ENCODE assay signal across 19 cellular contexts in the genomic region with DNA sequence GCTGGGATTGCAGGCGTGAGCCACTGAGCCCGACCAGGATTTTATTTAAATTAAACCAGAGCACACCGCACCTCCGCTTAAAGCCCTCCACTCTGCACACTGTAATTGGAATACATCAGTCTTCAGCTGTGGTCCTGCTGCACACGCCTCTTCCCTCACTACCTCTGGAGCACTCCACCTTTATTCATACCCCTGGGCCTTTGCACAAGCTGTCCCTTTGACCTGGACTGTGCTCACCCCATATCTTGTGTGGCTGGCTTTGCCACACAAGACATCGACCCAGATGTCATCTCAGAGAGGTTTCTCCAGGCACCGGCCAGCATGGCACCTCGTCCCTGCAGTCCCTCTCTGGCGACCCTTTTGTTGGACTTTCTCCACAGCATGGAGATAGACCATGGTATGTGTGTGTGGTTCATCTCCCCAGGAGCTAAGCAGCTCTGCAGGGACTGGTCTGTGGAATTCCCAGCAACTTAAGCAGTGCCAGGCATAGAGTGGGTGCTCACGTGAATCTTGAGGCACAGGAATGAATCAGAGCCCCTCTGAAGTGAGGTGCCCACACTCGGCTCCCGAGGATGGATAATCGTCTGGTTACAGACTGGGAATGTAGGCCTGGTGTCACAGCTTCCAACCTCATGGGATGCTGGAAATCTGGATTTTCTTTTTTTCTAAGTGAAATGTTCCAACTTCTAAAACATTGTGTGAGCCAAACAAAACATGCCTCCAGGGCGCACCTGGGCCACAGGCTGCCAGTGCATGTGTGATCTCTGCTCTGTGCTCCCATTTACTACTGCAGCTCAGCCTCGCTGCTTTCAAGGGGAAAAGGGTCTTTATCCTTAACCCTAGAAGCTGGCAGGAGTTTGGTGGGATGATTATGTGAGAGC.
DNase-seq lines count a peak whose midpoint lies in the region; ATAC-seq and TF ChIP-seq lines count a peak whose summit lies in the region.
"Had no signal": no experiment of that assay in that cellular context is flagged by ENCODE, and none has a peak within 500 bp of the region (broad histone marks: within the 10 kb centered on the region; RNA-seq: fewer than 3 reads in every experiment).

No MANE protein-coding gene starts in this region.

- H3K36me3 ChIP-seq in IMR-90 (ENCODE audit: control insufficient read depth, insufficient read depth, low read length) (peaks cover 1% of the 10 kb centered on the region; the same call in 1 of the 2 replicates), stomach (peaks cover 8 to 63% (median 59%) of the 10 kb centered on the region in 4 donors)

- no peak overlapping the region for H2AK9ac ChIP-seq in IMR-90 (replicated peaks; ENCODE audit: low read depth, low read length, poor library complexity)

- TF ChIP-seq EP300 in stomach (IDR thresholded peaks at IDR 0.05) = no peak

- H3K79me1 ChIP-seq in IMR-90 (ENCODE audit: low read depth in 1 of 2, low read length in 2 of 2) = no peaks in the 10 kb centered on the region

- no peak overlapping the region for H2AK5ac ChIP-seq in IMR-90 (ENCODE audit: low read depth, low read length)

- H3K4me1 ChIP-seq in IMR-90 (ENCODE audit: control insufficient read depth, insufficient read depth, low read length) (peaks cover 5% of the 10 kb centered on the region), stomach (peaks cover 8 to 34% (median 30%) of the 10 kb centered on the region in 4 donors)

- H4K5ac ChIP-seq in IMR-90 (ENCODE audit: low read depth, low read length) = 0 out of 2 replicates have a peak overlapping the region, but pooled peaks have one; percentile 24

- POLR2A ChIA-PET in IMR-90 (lab: Charles Lee; ENCODE audit: unreplicated experiment) (no interaction called here), MCF 10A (lab: Yijun Ruan, JAX) (interaction anchor here (0.6 to 1.7 kb wide), 6 partner anchors 10 to 1313 kb away, joined by 3 to 7 read pairs (median 3); no protein-coding TSS in a partner anchor)

- TF ChIP-seq CTCF in IMR-90 (conservative IDR thresholded peaks at IDR 0.05; ENCODE audit: low read depth, low read length) (no peak), MCF 10A (IDR thresholded peaks at IDR 0.05; ENCODE audit: unreplicated experiment) (no peak), mesothelial cell of epicardium (IDR thresholded peaks at IDR 0.05; ENCODE audit: unreplicated experiment) (no peak), stomach (IDR thresholded peaks at IDR 0.05) (no peak)

- 0 out of 2 replicates have a peak overlapping the region, but pooled peaks have one; percentile 19 for H4K91ac ChIP-seq in IMR-90 (ENCODE audit: insufficient read depth, low read depth, low read length)

- TF ChIP-seq RAD21 in IMR-90 (IDR thresholded peaks at IDR 0.05; ENCODE audit: low read length) = no peak

- H3K14ac ChIP-seq in IMR-90 (replicated peaks; ENCODE audit: low read depth, low read length) = peak overlapping the region; percentile 39; the same call in 1 of the 2 replicates

- H2BK15ac ChIP-seq in IMR-90 (ENCODE audit: low read depth, low read length) = 0 out of 3 replicates have a peak overlapping the region, but pooled peaks have one; percentile 9

- peaks cover 47% of the 10 kb centered on the region for H3K36me3 Mint-ChIP-seq in MCF 10A (ENCODE audit: insufficient read depth, unreplicated experiment)
- no peaks in the 10 kb centered on the region for H3K36me3 Mint-ChIP-seq in mesothelial cell of epicardium
- peaks cover 8% of the 10 kb centered on the region for H3K36me3 Mint-ChIP-seq in activated T-cell treated with anti-CD3 and anti-CD28 coated beads, Interleukin-2, amount 50 U/mL, for 4 hours (ENCODE audit: insufficient read depth)

- H3K9me3 Mint-ChIP-seq in MCF 10A (ENCODE audit: unreplicated experiment) (no peaks in the 10 kb centered on the region), mesothelial cell of epicardium (no peaks in the 10 kb centered on the region)
- H3K9me3 Mint-ChIP-seq in activated T-cell treated with anti-CD3 and anti-CD28 coated beads, Interleukin-2, amount 50 U/mL, for 4 hours = no peaks in the 10 kb centered on the region

- peak overlapping the region; percentile 16; the same call in 1 of the 2 replicates for H3K4me2 ChIP-seq in IMR-90 (ENCODE audit: low read depth, low read length)

- CTCF ChIA-PET in IMR-90 (lab: Yijun Ruan, JAX) = no interaction called here
- CTCF ChIA-PET in MCF 10A (lab: Yijun Ruan, JAX) = interaction anchor here (0.8 to 1.7 kb wide), 5 partner anchors 18 to 73 kb away, joined by 3 to 6 read pairs (median 4); no protein-coding TSS in a partner anchor

- H3K9me3 ChIP-seq in IMR-90 (ENCODE audit: control insufficient read depth, insufficient read depth, low read length) = no peaks in the 10 kb centered on the region
- no peaks in the 10 kb centered on the region for H3K9me3 ChIP-seq in stomach
- H3K9me3 ChIP-seq: left ventricle myocardium inferior had no signal

- H3K9me1 ChIP-seq in IMR-90 (ENCODE audit: insufficient read depth, low read length) = no peaks in the 10 kb centered on the region; the same call in 1 of the 2 replicates

- no peaks in the 10 kb centered on the region for H3K27me3 Mint-ChIP-seq in MCF 10A (ENCODE audit: insufficient read depth, unreplicated experiment)
- H3K27me3 Mint-ChIP-seq in mesothelial cell of epicardium (ENCODE audit: low read depth) = peaks cover 3% of the 10 kb centered on the region
- no peaks in the 10 kb centered on the region for H3K27me3 Mint-ChIP-seq in activated T-cell treated with anti-CD3 and anti-CD28 coated beads, Interleukin-2, amount 50 U/mL, for 4 hours (ENCODE audit: low read depth)
- H3K27me3 Mint-ChIP-seq: B cell had no signal

- no peak overlapping the region for H2BK120ac ChIP-seq in IMR-90 (ENCODE audit: low read depth, low read length)

- no peak overlapping the region for H4K8ac ChIP-seq in IMR-90 (ENCODE audit: low read depth in 2 of 2, low read length in 2 of 2)

- H2AFZ ChIP-seq in IMR-90 (replicated peaks; ENCODE audit: low read length, poor library complexity) = peak overlapping the region; percentile 62

- TF ChIP-seq POLR2A in IMR-90 (IDR thresholded peaks at IDR 0.05; ENCODE audit: low read depth, low read length) (no peak), stomach (IDR thresholded peaks at IDR 0.05) (no peak)

- BruUV-seq in IMR-90 (replicated peaks; lab: Mats Ljungman, UMichigan) (no TSS peak), MCF 10A (replicated peaks; lab: Mats Ljungman, UMichigan) (no TSS peak)

- no peak overlapping the region for H2BK20ac ChIP-seq in IMR-90 (ENCODE audit: low read depth, low read length)

- H3K27ac Mint-ChIP-seq in MCF 10A (ENCODE audit: low read depth, unreplicated experiment) (no peak overlapping the region), mesothelial cell of epicardium (peak overlapping the region; percentile 65)
- H3K27ac Mint-ChIP-seq: B cell had no signal

- H3K27ac ChIP-seq in IMR-90 (ENCODE audit: insufficient read depth, low read length) (no peak overlapping the region), stomach (peak overlapping the region in 3 of 5 donors; percentile 58 to 68 (median 67))
- H3K27ac ChIP-seq: epithelial cell of prostate had no signal

- 0 out of 2 replicates have a peak overlapping the region, but pooled peaks have one; percentile 7 for H3K4ac ChIP-seq in IMR-90 (ENCODE audit: low read depth, low read length)

- dilution Hi-C loops in IMR-90 (cut with HindIII; ENCODE audit: low sequenced_read_pairs, unreplicated experiment) = no loop called here

- ATAC-seq in IMR-90 (ENCODE audit: low read depth) (no peak), HG03520 (IDR thresholded peaks at IDR 0.05; ENCODE audit: unreplicated experiment) (no peak), HG02763 (IDR thresholded peaks at IDR 0.05; ENCODE audit: unreplicated experiment) (no peak)
- ATAC-seq in activated T-cell treated with anti-CD3 and anti-CD28 coated beads, Interleukin-2, amount 50 U/mL, for 4 hours = no peak
- ATAC-seq: GM12878 had no signal

- H3K18ac ChIP-seq in IMR-90 (ENCODE audit: low read depth, low read length) = peak overlapping the region; percentile 51; the same call in 1 of the 2 replicates

- H2BK5ac ChIP-seq in IMR-90 (ENCODE audit: low read depth, low read length, poor library complexity, severe bottlenecking) = no peak overlapping the region

- no peak overlapping the region for H3K9ac ChIP-seq in IMR-90 (ENCODE audit: low read depth, low read length)

- no peak overlapping the region for H3K56ac ChIP-seq in IMR-90 (ENCODE audit: extremely low read depth, insufficient read depth, low read length)

- WGBS in IMR-90 (ENCODE audit: extremely low coverage in 2 of 2, insufficient read length in 1 of 2), 2 experiments = 82% methylated on average over 4 of the region's 15 CpGs; no CpG with 5 or more reads in 1 of the 2 experiments
- WGBS in stomach, 5 donors = 79 to 87% (median 80%) methylated on average over 15 of the region's 15 CpGs

- no peaks in the 10 kb centered on the region for H4K20me1 ChIP-seq in IMR-90 (ENCODE audit: insufficient read depth, low read length)

- in situ Hi-C loops in IMR-90 (cut with MboI; ENCODE audit: low sequenced_read_pairs) = no loop called here

- no peaks in the 10 kb centered on the region for H3K27me3 ChIP-seq in IMR-90 (ENCODE audit: control insufficient read depth, insufficient read depth, low read length)
- H3K27me3 ChIP-seq in stomach = no peaks in the 10 kb centered on the region

- no peak overlapping the region for H3K4me3 Mint-ChIP-seq in MCF 10A (ENCODE audit: unreplicated experiment)
- H3K4me3 Mint-ChIP-seq in mesothelial cell of epicardium = no peak overlapping the region
- H3K4me3 Mint-ChIP-seq in activated T-cell treated with anti-CD3 and anti-CD28 coated beads, Interleukin-2, amount 50 U/mL, for 4 hours = no peak overlapping the region
- H3K4me3 Mint-ChIP-seq: B cell had no signal

- intact Hi-C loops in IMR-90 (cut with micrococcal nuclease) = no loop called here
- intact Hi-C loops in MCF 10A (cut with micrococcal nuclease) = no loop called here
- intact Hi-C loops in stomach (cut with DNase I; ENCODE audit: low total_unique reads) = no loop called here

- H3K4me3 ChIP-seq in IMR-90 (ENCODE audit: insufficient read depth, low read depth, low read length) (no peak overlapping the region), stomach (no peak overlapping the region)
- H3K4me3 ChIP-seq: GM12878, left ventricle myocardium inferior, skin epidermis had no signal

- no peak overlapping the region for H3K23ac ChIP-seq in IMR-90 (ENCODE audit: low read depth, low read length)

- DNase-seq in IMR-90 = no peak
- peak; percentile 49 for DNase-seq in MCF 10A (ENCODE audit: unreplicated experiment)
- DNase-seq in mesothelial cell of epicardium (ENCODE audit: low spot score in 2 of 2, unreplicated experiment in 2 of 2) = no peak
- peak; percentile 29 for DNase-seq in stomach
- DNase-seq in NCI-H1436 treated with DMSO at 0.1 percent for 48 hours (lab: John Stamatoyannopoulos, UW) = no peak
- DNase-seq in activated T-cell treated with anti-CD3 and anti-CD28 coated beads, Interleukin-2, amount 50 U/mL, for 4 hours = no peak
- DNase-seq: activated CD4-positive, alpha-beta T cell treated with anti-CD3 and anti-CD28 coated beads for 48 hours; activated naive CD4-positive, alpha-beta T cell treated with anti-CD3 and anti-CD28 coated beads, Interleukin-2, amount 50 U/mL, for 16 hours; GF-D8; left ventricle myocardium inferior; NCI-H146; stimulated activated CD4-positive, alpha-beta T cell treated with anti-CD3 and anti-CD28 coated beads, Interleukin-4, amount 100 ng/mL, for 4 hours; SW 1271 had no signal

- H3K4me1 Mint-ChIP-seq in MCF 10A (ENCODE audit: insufficient read depth, unreplicated experiment) (peaks cover 23% of the 10 kb centered on the region), mesothelial cell of epicardium (peaks cover 14% of the 10 kb centered on the region)
- peaks cover 2% of the 10 kb centered on the region for H3K4me1 Mint-ChIP-seq in activated T-cell treated with anti-CD3 and anti-CD28 coated beads, Interleukin-2, amount 50 U/mL, for 4 hours (ENCODE audit: low read depth)
- H3K4me1 Mint-ChIP-seq: B cell had no signal

Comparison
In these comparisons a context has a peak if more than half of its experiments do, and no peak if none do; other contexts are left out.
1. DNase-seq: peak in MCF 10A (single experiment) and stomach (single experiment); none in IMR-90 (single experiment), mesothelial cell of epicardium (0 of 2), NCI-H1436 treated with DMSO at 0.1 percent for 48 hours (single experiment) and activated T-cell treated with anti-CD3 and anti-CD28 coated beads, Interleukin-2, amount 50 U/mL, for 4 hours (single experiment).